11 cellular contexts compared by ENCODE assay signal in genomic region chr12:114812858-114813761, GRCh38.
A peak's percentile ranks its signal among the peaks of the same experiment; 100 is the strongest.
DNase-seq lines count a peak whose midpoint lies in the region; ATAC-seq, FAIRE-seq and TF ChIP-seq lines count a peak whose summit lies in the region.
"Had no signal": no experiment of that assay in that cellular context is flagged by ENCODE, and none has a peak within 500 bp of the region (broad histone marks: within the 10 kb centered on the region; RNA-seq: fewer than 3 reads in every experiment).

No MANE protein-coding gene starts in this region.

- peaks cover 22% of the 10 kb centered on the region for H3F3A ChIP-seq in neural progenitor cell (ENCODE audit: low read depth)

- no peak overlapping the region for H3K27ac ChIP-seq in neural progenitor cell
- H3K27ac ChIP-seq: heart right ventricle had no signal

- ATAC-seq in GM21367 (IDR thresholded peaks at IDR 0.05; ENCODE audit: unreplicated experiment) = no peak
- ATAC-seq: heart right ventricle had no signal

- FAIRE-seq in H54 (lab: Jason Lieb, UNC) = no peak

- H3K9ac ChIP-seq in neural progenitor cell = no peak overlapping the region

- H3K36me3 Mint-ChIP-seq in dendritic cell treated with granulocyte-macrophage colony-stimulating factor and Interleukin-4, amounts not matched to agents 40 ng/mL and 50 ng/mL, for 4 days (ENCODE audit: low read depth) = no peaks in the 10 kb centered on the region
- no peaks in the 10 kb centered on the region for H3K36me3 Mint-ChIP-seq in neural progenitor cell
- no peaks in the 10 kb centered on the region for H3K36me3 Mint-ChIP-seq in activated naive CD8-positive, alpha-beta T cell treated with anti-CD3 and anti-CD28 coated beads for 36 hours

- H3K27me3 Mint-ChIP-seq in dendritic cell treated with granulocyte-macrophage colony-stimulating factor and Interleukin-4, amounts not matched to agents 40 ng/mL and 50 ng/mL, for 4 days = peaks cover 58% of the 10 kb centered on the region
- H3K27me3 Mint-ChIP-seq in neural progenitor cell (ENCODE audit: insufficient read depth, low read depth) = peaks cover 17% of the 10 kb centered on the region
- peaks cover 29% of the 10 kb centered on the region for H3K27me3 Mint-ChIP-seq in activated naive CD8-positive, alpha-beta T cell treated with anti-CD3 and anti-CD28 coated beads for 36 hours

- H3K4me2 ChIP-seq in neural progenitor cell = peak overlapping the region; percentile 62

- peaks cover 3% of the 10 kb centered on the region for H4K20me1 ChIP-seq in neural progenitor cell (ENCODE audit: low read depth)

- DNase-seq in DMS79 treated with DMSO at 0.1 percent for 48 hours (lab: John Stamatoyannopoulos, UW) (peak; percentile 77), NCI-H510A treated with DMSO at 0.1 percent for 48 hours (lab: John Stamatoyannopoulos, UW) (peak; percentile 76), neural progenitor cell (ENCODE audit: low spot score) (peak; percentile 77), MG63 (no peak), H54 (ENCODE audit: insufficient read length, low spot score) (no peak)
- DNase-seq in activated naive CD8-positive, alpha-beta T cell treated with anti-CD3 and anti-CD28 coated beads for 36 hours = no peak
- DNase-seq: activated naive CD4-positive, alpha-beta T cell; heart right ventricle had no signal

- H3K27ac Mint-ChIP-seq in dendritic cell treated with granulocyte-macrophage colony-stimulating factor and Interleukin-4, amounts not matched to agents 40 ng/mL and 50 ng/mL, for 4 days = peak overlapping the region; percentile 63
- H3K27ac Mint-ChIP-seq in neural progenitor cell = peak overlapping the region; percentile 90
- H3K27ac Mint-ChIP-seq in activated naive CD8-positive, alpha-beta T cell treated with anti-CD3 and anti-CD28 coated beads for 36 hours = no peak overlapping the region
- H3K27ac Mint-ChIP-seq: T-helper 1 cell treated with Interleukin-12 subunit alpha and Interleukin-12 subunit beta and Interleukin-4 antibody, amounts not matched to agents 30 μg/mL and 1 μg/mL, for 36 hours had no signal

- peak overlapping the region; percentile 15 for H3K4me3 ChIP-seq in neural progenitor cell
- H3K4me3 ChIP-seq in MG63 = no peak overlapping the region
- H3K4me3 ChIP-seq: heart right ventricle had no signal

- H2AFZ ChIP-seq in neural progenitor cell (replicated peaks) = no peak overlapping the region

- no peaks in the 10 kb centered on the region for H3K9me3 ChIP-seq in neural progenitor cell (ENCODE audit: low read depth)
- H3K9me3 ChIP-seq in MG63 = no peaks in the 10 kb centered on the region
- H3K9me3 ChIP-seq: heart right ventricle had no signal

- peaks cover 14% of the 10 kb centered on the region for H3K4me1 ChIP-seq in neural progenitor cell
- H3K4me1 ChIP-seq: heart right ventricle had no signal

- TF ChIP-seq CTCF in neural progenitor cell (IDR thresholded peaks at IDR 0.05) = no peak

- H3K4me3 Mint-ChIP-seq in dendritic cell treated with granulocyte-macrophage colony-stimulating factor and Interleukin-4, amounts not matched to agents 40 ng/mL and 50 ng/mL, for 4 days = peak overlapping the region; percentile 21
- peak overlapping the region; percentile 56 for H3K4me3 Mint-ChIP-seq in neural progenitor cell
- no peak overlapping the region for H3K4me3 Mint-ChIP-seq in activated naive CD8-positive, alpha-beta T cell treated with anti-CD3 and anti-CD28 coated beads for 36 hours
- H3K4me3 Mint-ChIP-seq: T-helper 1 cell treated with Interleukin-12 subunit alpha and Interleukin-12 subunit beta and Interleukin-4 antibody, amounts not matched to agents 30 μg/mL and 1 μg/mL, for 36 hours had no signal

- H3K36me3 ChIP-seq in neural progenitor cell = no peaks in the 10 kb centered on the region
- no peaks in the 10 kb centered on the region for H3K36me3 ChIP-seq in MG63
- H3K36me3 ChIP-seq: heart right ventricle had no signal

- no peaks in the 10 kb centered on the region for H3K79me2 ChIP-seq in neural progenitor cell (ENCODE audit: low read depth)

- H3K4me1 Mint-ChIP-seq in dendritic cell treated with granulocyte-macrophage colony-stimulating factor and Interleukin-4, amounts not matched to agents 40 ng/mL and 50 ng/mL, for 4 days (ENCODE audit: low read depth) = peaks cover 34% of the 10 kb centered on the region
- H3K4me1 Mint-ChIP-seq in neural progenitor cell = peaks cover 24% of the 10 kb centered on the region
- peaks cover 4% of the 10 kb centered on the region for H3K4me1 Mint-ChIP-seq in activated naive CD8-positive, alpha-beta T cell treated with anti-CD3 and anti-CD28 coated beads for 36 hours

- no peaks in the 10 kb centered on the region for H3K9me3 Mint-ChIP-seq in dendritic cell treated with granulocyte-macrophage colony-stimulating factor and Interleukin-4, amounts not matched to agents 40 ng/mL and 50 ng/mL, for 4 days
- H3K9me3 Mint-ChIP-seq in neural progenitor cell = no peaks in the 10 kb centered on the region
- no peaks in the 10 kb centered on the region for H3K9me3 Mint-ChIP-seq in activated naive CD8-positive, alpha-beta T cell treated with anti-CD3 and anti-CD28 coated beads for 36 hours

- no peak for TF ChIP-seq POLR2A in H54 (IDR thresholded peaks at IDR 0.05; ENCODE audit: low read depth, low read length)

- H3K27me3 ChIP-seq in neural progenitor cell (no peaks in the 10 kb centered on the region), MG63 (no peaks in the 10 kb centered on the region)

- intact Hi-C loops in dendritic cell treated with granulocyte-macrophage colony-stimulating factor and Interleukin-4, amounts not matched to agents 40 ng/mL and 50 ng/mL, for 4 days (cut with micrococcal nuclease) = no loop called here

Comparison
In these comparisons a context has a peak if more than half of its experiments do, and no peak if none do; other contexts are left out.
1. DNase-seq: peak in DMS79 treated with DMSO at 0.1 percent for 48 hours (single experiment), NCI-H510A treated with DMSO at 0.1 percent for 48 hours (single experiment) and neural progenitor cell (single experiment); none in activated naive CD8-positive, alpha-beta T cell treated with anti-CD3 and anti-CD28 coated beads for 36 hours (single experiment), MG63 (single experiment) and H54 (single experiment).